In the genomic region with DNA sequence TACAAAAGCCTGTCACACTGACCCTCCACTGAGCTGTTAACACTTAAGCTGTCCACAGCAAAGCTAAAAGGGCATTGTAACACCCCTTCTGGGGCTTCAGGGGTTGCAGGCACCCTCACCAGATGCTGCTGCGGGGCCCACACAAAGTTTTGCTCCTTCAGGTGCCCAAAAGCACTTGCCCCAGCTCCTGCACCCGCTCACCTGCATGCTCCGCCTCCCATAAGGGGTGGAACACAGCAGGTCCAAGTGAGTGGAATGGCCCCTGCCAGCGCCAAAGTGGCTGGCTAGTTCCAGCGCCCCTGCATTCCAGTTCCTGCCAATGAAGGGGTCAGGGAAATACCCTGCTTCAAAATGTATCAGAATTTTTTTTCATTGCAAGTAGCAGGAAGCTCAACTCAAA, we compare ENCODE assay signal across 26 cellular contexts.
"Had no signal": no experiment of that assay in that cellular context is flagged by ENCODE, and none has a peak within 500 bp of the region (broad histone marks: within the 10 kb centered on the region; RNA-seq: fewer than 3 reads in every experiment).

No MANE protein-coding gene starts in this region.

- H3K4me1 ChIP-seq: neural progenitor cell, suprapubic skin, uterus had no signal

- H3K27me3 ChIP-seq: heart right ventricle, hepatocyte, ovary, stomach, suprapubic skin, tibial artery, upper lobe of right lung, uterus had no signal

- H3K36me3 ChIP-seq: left lung, neural progenitor cell, ovary, suprapubic skin, thoracic aorta, upper lobe of right lung, uterus had no signal

- H3K9me3 ChIP-seq: heart right ventricle, left lung, ovary, stomach, suprapubic skin, thoracic aorta, tibial artery, upper lobe of right lung, uterus had no signal

- DNase-seq: heart right ventricle; islet precursor cell; kidney glomerular epithelial cell; left cardiac atrium; left lung; mesendoderm; naive B cell; natural killer cell; nephron progenitor cell; ovary; right cardiac atrium; stimulated activated CD4-positive, alpha-beta T cell treated with anti-CD3 and anti-CD28 coated beads, Interleukin-4, amount 100 ng/mL, for 24 hours; stimulated activated naive CD4-positive, alpha-beta T cell; stomach; tibial artery; trophoblast cell; upper lobe of right lung; uterus had no signal

- ATAC-seq: natural killer cell; sciatic nerve; stimulated activated effector memory CD8-positive, alpha-beta T cell treated with anti-CD3 and anti-CD28 coated beads, Interleukin-12 subunit alpha, Interleukin-12 subunit beta, amount 100 ng/mL, for 72 hours; upper lobe of right lung had no signal

- H3K79me2 ChIP-seq: hepatocyte had no signal

- H3K4me3 ChIP-seq: hepatocyte, left lung, lung, neural progenitor cell, ovary, skin epidermis, stomach, suprapubic skin, thoracic aorta, tibial artery, upper lobe of right lung, uterus had no signal

- H2AFZ ChIP-seq: hepatocyte, neural progenitor cell had no signal

- H3K27ac ChIP-seq: hepatocyte, neural progenitor cell, ovary, thoracic aorta, tibial artery, upper lobe of right lung had no signal

- H3K9ac ChIP-seq: neural progenitor cell had no signal

- H3K4me2 ChIP-seq: hepatocyte, neural progenitor cell had no signal
